In the genomic region with DNA sequence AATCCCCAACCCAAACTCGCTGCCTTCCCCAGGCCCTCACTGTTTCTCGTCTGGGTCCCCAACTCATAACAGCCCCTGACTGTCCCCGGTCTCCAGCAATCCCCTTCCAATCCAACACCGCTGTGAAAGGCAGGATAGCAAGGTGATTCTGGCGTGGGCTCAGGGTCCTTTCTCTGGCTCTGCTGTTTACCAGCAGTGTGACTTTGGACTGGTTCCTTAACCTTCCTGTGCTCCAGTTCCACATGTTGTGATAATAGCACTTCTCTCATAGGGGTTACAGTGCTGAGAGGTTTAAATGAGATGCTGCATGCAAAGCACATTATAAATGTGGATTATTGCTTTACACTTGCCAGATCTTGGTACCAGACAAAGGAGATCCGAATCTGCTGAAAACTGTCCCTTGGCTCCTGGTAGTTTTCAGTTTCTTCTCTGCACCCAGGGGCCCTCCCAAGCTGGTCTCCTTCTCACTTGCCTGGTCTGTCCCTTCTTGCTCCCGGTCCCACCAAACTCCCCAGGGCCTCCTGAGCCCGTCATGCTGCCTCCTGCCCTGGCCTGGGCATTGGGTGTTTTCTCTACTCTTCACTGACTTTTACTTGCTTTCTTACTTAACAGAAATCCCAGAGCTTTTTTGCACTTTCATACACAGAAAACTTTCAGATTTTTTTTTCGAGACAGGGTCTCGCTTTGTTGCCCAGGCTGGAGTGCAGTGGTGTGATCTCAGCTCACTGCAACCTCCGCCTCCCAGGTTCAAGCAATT, we compare ENCODE assay signal across 17 cellular contexts. TPM values are rescaled to one million over a fixed set of nuclear protein-coding genes. Genes with fewer than 3 reads are reported as not detected.
DNase-seq lines count a peak whose midpoint lies in the region; ATAC-seq and TF ChIP-seq lines count a peak whose summit lies in the region.
"Had no signal": no experiment of that assay in that cellular context is flagged by ENCODE, and none has a peak within 500 bp of the region (broad histone marks: within the 10 kb centered on the region; RNA-seq: fewer than 3 reads in every experiment).

No MANE protein-coding gene starts in this region.

- no peaks in the 10 kb centered on the region for H3K9me3 Mint-ChIP-seq in stimulated activated naive CD8-positive, alpha-beta T cell treated with anti-CD3 and anti-CD28 coated beads, Interleukin-15, Interleukin-2, amounts not matched to agents 100 ng/mL and 50 ng/mL, for 24 hours
- H3K9me3 Mint-ChIP-seq in stimulated activated naive CD8-positive, alpha-beta T cell treated with anti-CD3 and anti-CD28 coated beads, Interleukin-15, amount 100 ng/mL, for 72 hours, result no peaks in the 10 kb centered on the region
- peaks cover 5% of the 10 kb centered on the region for H3K9me3 Mint-ChIP-seq in glutamatergic neuron (ENCODE audit: unreplicated experiment)

- H3K9ac ChIP-seq in OCI-LY3 (ENCODE audit: low read length), result peak overlapping the region; percentile 88

- H3K4me2 ChIP-seq in OCI-LY3 (ENCODE audit: low read length), result peak overlapping the region; percentile 75

- TF ChIP-seq POLR2A in transverse colon (IDR thresholded peaks at IDR 0.05) (no peak), gastrocnemius medialis (IDR thresholded peaks at IDR 0.05) (no peak)

- no peak overlapping the region for H3K4me3 ChIP-seq in OCI-LY3 (ENCODE audit: low read length)
- no peak overlapping the region for H3K4me3 ChIP-seq in transverse colon
- H3K4me3 ChIP-seq in gastrocnemius medialis, result no peak overlapping the region
- H3K4me3 ChIP-seq: pancreas had no signal

- H3K27ac ChIP-seq in OCI-LY3 (ENCODE audit: low read length) (peak overlapping the region; percentile 95), transverse colon (no peak overlapping the region), gastrocnemius medialis (no peak overlapping the region)
- H3K27ac ChIP-seq: pancreas had no signal

- no peaks in the 10 kb centered on the region for H3K27me3 ChIP-seq in OCI-LY3 (ENCODE audit: low read depth, low read length)
- H3K27me3 ChIP-seq in transverse colon, result no peaks in the 10 kb centered on the region
- no peaks in the 10 kb centered on the region for H3K27me3 ChIP-seq in gastrocnemius medialis
- H3K27me3 ChIP-seq: pancreas had no signal

- peaks cover 5% of the 10 kb centered on the region for H3K36me3 ChIP-seq in OCI-LY3 (replicated peaks; ENCODE audit: low read depth, low read length)
- H3K36me3 ChIP-seq in transverse colon, result no peaks in the 10 kb centered on the region
- no peaks in the 10 kb centered on the region for H3K36me3 ChIP-seq in gastrocnemius medialis
- H3K36me3 ChIP-seq: pancreas had no signal

- no peak for TF ChIP-seq EP300 in transverse colon (IDR thresholded peaks at IDR 0.05; ENCODE audit: low read depth)

- peaks cover 97% of the 10 kb centered on the region for H3K4me1 Mint-ChIP-seq in stimulated activated naive CD8-positive, alpha-beta T cell treated with anti-CD3 and anti-CD28 coated beads, Interleukin-15, Interleukin-2, amounts not matched to agents 100 ng/mL and 50 ng/mL, for 24 hours (ENCODE audit: low read depth)
- H3K4me1 Mint-ChIP-seq in stimulated activated naive CD8-positive, alpha-beta T cell treated with anti-CD3 and anti-CD28 coated beads, Interleukin-15, amount 100 ng/mL, for 72 hours, result peaks cover 99% of the 10 kb centered on the region
- H3K4me1 Mint-ChIP-seq in glutamatergic neuron (ENCODE audit: low read depth, unreplicated experiment), result peaks cover 11% of the 10 kb centered on the region

- no peak for ATAC-seq in stimulated activated naive CD8-positive, alpha-beta T cell treated with anti-CD3 and anti-CD28 coated beads, Interleukin-15, amount 100 ng/mL, for 72 hours
- ATAC-seq in GM21737 (IDR thresholded peaks at IDR 0.05; ENCODE audit: unreplicated experiment) (no peak), GM21447 (IDR thresholded peaks at IDR 0.05; ENCODE audit: unreplicated experiment) (no peak), gastrocnemius medialis (no peak)
- ATAC-seq: pancreas had no signal

- H3K9me3 ChIP-seq in OCI-LY3 (ENCODE audit: insufficient read depth, low read length) (no peaks in the 10 kb centered on the region), transverse colon (no peaks in the 10 kb centered on the region), gastrocnemius medialis (no peaks in the 10 kb centered on the region)
- H3K9me3 ChIP-seq: pancreas had no signal

- peaks cover 23% of the 10 kb centered on the region for H3K79me2 ChIP-seq in OCI-LY3 (ENCODE audit: low read length)

- no peaks in the 10 kb centered on the region for H3K27me3 Mint-ChIP-seq in stimulated activated naive CD8-positive, alpha-beta T cell treated with anti-CD3 and anti-CD28 coated beads, Interleukin-15, Interleukin-2, amounts not matched to agents 100 ng/mL and 50 ng/mL, for 24 hours
- no peaks in the 10 kb centered on the region for H3K27me3 Mint-ChIP-seq in stimulated activated naive CD8-positive, alpha-beta T cell treated with anti-CD3 and anti-CD28 coated beads, Interleukin-15, amount 100 ng/mL, for 72 hours
- H3K27me3 Mint-ChIP-seq in glutamatergic neuron (ENCODE audit: unreplicated experiment), result peaks cover 6% of the 10 kb centered on the region

- peak overlapping the region; percentile 98 for H3K27ac Mint-ChIP-seq in stimulated activated naive CD8-positive, alpha-beta T cell treated with anti-CD3 and anti-CD28 coated beads, Interleukin-15, Interleukin-2, amounts not matched to agents 100 ng/mL and 50 ng/mL, for 24 hours
- peak overlapping the region in 1 of 2 donors; percentile 34 for H3K27ac Mint-ChIP-seq in stimulated activated naive CD8-positive, alpha-beta T cell treated with anti-CD3 and anti-CD28 coated beads, Interleukin-15, amount 100 ng/mL, for 72 hours
- peak overlapping the region; percentile 28 for H3K27ac Mint-ChIP-seq in glutamatergic neuron (ENCODE audit: unreplicated experiment)

- intact Hi-C loops in transverse colon (cut with DNase I; ENCODE audit: low total_unique reads) (no loop called here), gastrocnemius medialis (cut with DNase I; ENCODE audit: low total_unique reads) (no loop called here)

- H2AFZ ChIP-seq in OCI-LY3 (ENCODE audit: low read depth, low read length), result no peak overlapping the region

- peaks cover 13% of the 10 kb centered on the region for H3K36me3 Mint-ChIP-seq in stimulated activated naive CD8-positive, alpha-beta T cell treated with anti-CD3 and anti-CD28 coated beads, Interleukin-15, Interleukin-2, amounts not matched to agents 100 ng/mL and 50 ng/mL, for 24 hours (ENCODE audit: low read depth)
- no peaks in the 10 kb centered on the region for H3K36me3 Mint-ChIP-seq in glutamatergic neuron (ENCODE audit: unreplicated experiment)

- in situ Hi-C loops in transverse colon (cut with MboI; ENCODE audit: low pct_ligation_motif_present in 1 of 4, low pct_unique_long_range_greater_than_20kb in 1 of 4, low sequenced_read_pairs in 3 of 4) (loop anchor here in 2 of 4 donors (25.0 kb wide), 1 partner anchor 368 kb away; no protein-coding TSS in a partner anchor), gastrocnemius medialis (cut with MboI; ENCODE audit: low sequenced_read_pairs in 4 of 4) (loop anchor here in 2 of 4 donors (25.0 kb wide), 1 partner anchor 368 kb away; no protein-coding TSS in a partner anchor)

- H3K4me1 ChIP-seq in OCI-LY3 (ENCODE audit: low read length), result peaks cover 98% of the 10 kb centered on the region
- H3K4me1 ChIP-seq in transverse colon, result no peaks in the 10 kb centered on the region
- H3K4me1 ChIP-seq in gastrocnemius medialis, result no peaks in the 10 kb centered on the region
- H3K4me1 ChIP-seq: pancreas had no signal

- H3K4me3 Mint-ChIP-seq in stimulated activated naive CD8-positive, alpha-beta T cell treated with anti-CD3 and anti-CD28 coated beads, Interleukin-15, Interleukin-2, amounts not matched to agents 100 ng/mL and 50 ng/mL, for 24 hours, result peak overlapping the region; percentile 8
- no peak overlapping the region for H3K4me3 Mint-ChIP-seq in stimulated activated naive CD8-positive, alpha-beta T cell treated with anti-CD3 and anti-CD28 coated beads, Interleukin-15, amount 100 ng/mL, for 72 hours
- H3K4me3 Mint-ChIP-seq in glutamatergic neuron (ENCODE audit: unreplicated experiment), result no peak overlapping the region

- TF ChIP-seq CTCF in OCI-LY3 (IDR thresholded peaks at IDR 0.05; ENCODE audit: low read depth, low read length), result no peak
- TF ChIP-seq CTCF in glutamatergic neuron (IDR thresholded peaks at IDR 0.05; ENCODE audit: partially characterized antibody, unreplicated experiment), result no peak
- no peak for TF ChIP-seq CTCF in transverse colon (IDR thresholded peaks at IDR 0.05)
- TF ChIP-seq CTCF in gastrocnemius medialis (IDR thresholded peaks at IDR 0.05 in 4 of 5, conservative IDR thresholded peaks at IDR 0.05 in 1 of 5), result no peak

- H4K20me1 ChIP-seq in OCI-LY3 (ENCODE audit: insufficient read depth, low read length), result no peaks in the 10 kb centered on the region

- DNase-seq in stimulated activated naive CD8-positive, alpha-beta T cell treated with anti-CD3 and anti-CD28 coated beads, Interleukin-15, amount 100 ng/mL, for 72 hours, result no peak
- DNase-seq in glutamatergic neuron (no peak), transverse colon (no peak), gastrocnemius medialis (no peak)
- DNase-seq: activated gamma-delta T cell treated with Interleukin-2 at 50 U/mL for 16 hours; kidney; midbrain; NCI-H1436; NCI-H226; pancreas; Right ventricle myocardium superior; stimulated activated CD4-positive, alpha-beta T cell treated with anti-CD3 and anti-CD28 coated beads, Interleukin-12 subunit alpha, Interleukin-12 subunit beta, amount 100 ng/mL, for 4 hours had no signal

- WGBS in transverse colon (ENCODE audit: low coverage in 1 of 2), 2 donors, result 69 to 82% methylated on average over 4 to 11 of the region's 11 CpGs

RNA-seq across cellular contexts. Expression of a gene that starts 26.8 kb away (rescaled TPM):
- total RNA-seq in glutamatergic neuron (ENCODE audit: unreplicated experiment) (not detected), transverse colon (under 1 TPM in 2 of 4 donors, not detected in 2; 0.40 to 0.79 TPM), gastrocnemius medialis (1 to 10 TPM in 1 of 4 donors, under 1 TPM in 3; 0.15 to 2.5 (median 0.67) TPM)
- total RNA-seq: T-helper 2 cell treated with Interferon-gamma antibody and Interleukin-4, amounts not matched to agents 100 ng/mL and 5 ng/mL, for 36 hours had no signal

RNA-seq across cellular contexts. Expression of a gene that starts 39.5 kb away (rescaled TPM):
- total RNA-seq in glutamatergic neuron (ENCODE audit: unreplicated experiment) (16.2 TPM), transverse colon (1 to 10 TPM in 3 of 4 donors, under 1 TPM in 1; 0.20 to 5.6 (median 3.1) TPM), gastrocnemius medialis (1 to 10 TPM in 3 of 4 donors, under 1 TPM in 1; 0.51 to 2.7 (median 2.4) TPM)
